Comparison of ENCODE assay signal across 1 cellular context in genomic region chr9:133478851-133479711, GRCh38.
TF ChIP-seq lines count a peak whose summit lies in the region.

TSS of gene SLC2A6 (minus strand) at chr9:133479099. CDS start at chr9:133479059, 40 bp downstream.

TF ChIP-seq in GM12878, 131 proteins besides CTCF, POLR2A, EP300 and RAD21 (continued from another document and continues in another):
- TF ChIP-seq, protein P1, sequence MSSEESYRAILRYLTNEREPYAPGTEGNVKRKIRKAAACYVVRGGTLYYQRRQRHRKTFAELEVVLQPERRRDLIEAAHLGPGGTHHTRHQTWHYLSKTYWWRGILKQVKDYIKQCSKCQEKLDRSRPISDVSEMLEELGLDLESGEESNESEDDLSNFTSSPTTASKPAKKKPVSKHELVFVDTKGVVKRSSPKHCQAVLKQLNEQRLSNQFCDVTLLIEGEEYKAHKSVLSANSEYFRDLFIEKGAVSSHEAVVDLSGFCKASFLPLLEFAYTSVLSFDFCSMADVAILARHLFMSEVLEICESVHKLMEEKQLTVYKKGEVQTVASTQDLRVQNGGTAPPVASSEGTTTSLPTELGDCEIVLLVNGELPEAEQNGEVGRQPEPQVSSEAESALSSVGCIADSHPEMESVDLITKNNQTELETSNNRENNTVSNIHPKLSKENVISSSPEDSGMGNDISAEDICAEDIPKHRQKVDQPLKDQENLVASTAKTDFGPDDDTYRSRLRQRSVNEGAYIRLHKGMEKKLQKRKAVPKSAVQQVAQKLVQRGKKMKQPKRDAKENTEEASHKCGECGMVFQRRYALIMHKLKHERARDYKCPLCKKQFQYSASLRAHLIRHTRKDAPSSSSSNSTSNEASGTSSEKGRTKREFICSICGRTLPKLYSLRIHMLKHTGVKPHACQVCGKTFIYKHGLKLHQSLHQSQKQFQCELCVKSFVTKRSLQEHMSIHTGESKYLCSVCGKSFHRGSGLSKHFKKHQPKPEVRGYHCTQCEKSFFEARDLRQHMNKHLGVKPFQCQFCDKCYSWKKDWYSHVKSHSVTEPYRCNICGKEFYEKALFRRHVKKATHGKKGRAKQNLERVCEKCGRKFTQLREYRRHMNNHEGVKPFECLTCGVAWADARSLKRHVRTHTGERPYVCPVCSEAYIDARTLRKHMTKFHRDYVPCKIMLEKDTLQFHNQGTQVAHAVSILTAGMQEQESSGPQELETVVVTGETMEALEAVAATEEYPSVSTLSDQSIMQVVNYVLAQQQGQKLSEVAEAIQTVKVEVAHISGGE (CRISPR knock-in tag; IDR thresholded peaks at IDR 0.05): no peak
- TF ChIP-seq ATF3 (IDR thresholded peaks at IDR 0.05; ENCODE audit: borderline replicate concordance, extremely low read depth, low read depth, low read length) (no peak), TCF12 (IDR thresholded peaks at IDR 0.05; ENCODE audit: low read depth, low read length) (no peak), KAT2A (conservative IDR thresholded peaks at IDR 0.05; ENCODE audit: control insufficient read depth, low read depth, low read length) (no peak), NFYA (IDR thresholded peaks at IDR 0.05; ENCODE audit: borderline replicate concordance, low read depth, low read length) (no peak), GABPA (IDR thresholded peaks at IDR 0.05; ENCODE audit: low read depth) (no peak), NR2C2 (IDR thresholded peaks at IDR 0.05; ENCODE audit: borderline replicate concordance, control insufficient read depth, insufficient read length, low read depth) (no peak), NBN (IDR thresholded peaks at IDR 0.05) (no peak), SKIL (IDR thresholded peaks at IDR 0.05; ENCODE audit: low read depth, poor library complexity, severe bottlenecking) (no peak), SMC3 (IDR thresholded peaks at IDR 0.05; ENCODE audit: borderline replicate concordance, low read length) (no peak), POLR2AphosphoS2 (IDR thresholded peaks at IDR 0.05; ENCODE audit: low read depth, low read length) (no peak), CHD2 (IDR thresholded peaks at IDR 0.05; ENCODE audit: borderline replicate concordance, low read depth, low read length) (no peak), ZNF384 (IDR thresholded peaks at IDR 0.05; ENCODE audit: borderline replicate concordance, low read depth, low read length) (no peak), ZSCAN29 (IDR thresholded peaks at IDR 0.05) (no peak), RUNX3 (IDR thresholded peaks at IDR 0.05; ENCODE audit: low read length) (0 out of 2 replicates have a peak, but pooled peaks have one; percentile 4), ASH2L (IDR thresholded peaks at IDR 0.05; ENCODE audit: borderline replicate concordance, low read depth) (no peak), CREB1 (IDR thresholded peaks at IDR 0.05; ENCODE audit: low read depth) (0 out of 2 replicates have a peak, but pooled peaks have one; percentile 32), PAX5 (IDR thresholded peaks at IDR 0.05; ENCODE audit: borderline replicate concordance, low read depth, low read length) (peak; percentile 33; the same call in 1 of the 2 replicates), NR2C1 (IDR thresholded peaks at IDR 0.05) (no peak), YY1 (IDR thresholded peaks at IDR 0.05; ENCODE audit: low read depth, low read length) (no peak), CBX5 (IDR thresholded peaks at IDR 0.05; ENCODE audit: low read depth) (no peak), TAF1 (IDR thresholded peaks at IDR 0.05; ENCODE audit: borderline replicate concordance, low read depth, low read length) (peak; percentile 59; the same call in 1 of the 2 replicates), RAD51 (IDR thresholded peaks at IDR 0.05) (no peak), HCFC1 (IDR thresholded peaks at IDR 0.05; ENCODE audit: low read length) (no peak), MEF2B (IDR thresholded peaks at IDR 0.05; ENCODE audit: partially characterized antibody, poor library complexity, severe bottlenecking) (no peak), USF2 (IDR thresholded peaks at IDR 0.05; ENCODE audit: borderline replicate concordance, low read depth, low read length) (no peak), NFXL1 (IDR thresholded peaks at IDR 0.05; ENCODE audit: borderline replicate concordance) (no peak), MXI1 (IDR thresholded peaks at IDR 0.05; ENCODE audit: low read depth, low read length) (no peak; the same call in 1 of the 2 replicates), RFX5 (IDR thresholded peaks at IDR 0.05; ENCODE audit: low read depth, low read length) (peak; percentile 45; the same call in 1 of the 2 replicates), PKNOX1 (IDR thresholded peaks at IDR 0.05) (no peak), NFIC (IDR thresholded peaks at IDR 0.05; ENCODE audit: low read depth, low read length) (no peak), CEBPZ (IDR thresholded peaks at IDR 0.05; ENCODE audit: low read depth, low read length) (no peak), SRF (IDR thresholded peaks at IDR 0.05; ENCODE audit: low read depth in 2 of 2, low read length in 2 of 2) (no peak), DPF2 (IDR thresholded peaks at IDR 0.05) (no peak), TCF3 (IDR thresholded peaks at IDR 0.05; ENCODE audit: borderline replicate concordance, insufficient read depth, low read depth, low read length) (no peak), JUNB (IDR thresholded peaks at IDR 0.05) (no peak), CHD1 (IDR thresholded peaks at IDR 0.05; ENCODE audit: low read depth, low read length) (no peak)
- TF ChIP-seq, protein P2, sequence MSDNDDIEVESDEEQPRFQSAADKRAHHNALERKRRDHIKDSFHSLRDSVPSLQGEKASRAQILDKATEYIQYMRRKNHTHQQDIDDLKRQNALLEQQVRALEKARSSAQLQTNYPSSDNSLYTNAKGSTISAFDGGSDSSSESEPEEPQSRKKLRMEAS (IDR thresholded peaks at IDR 0.05; ENCODE audit: low read depth, low read length): peak; percentile 63
- TF ChIP-seq, protein P3, sequence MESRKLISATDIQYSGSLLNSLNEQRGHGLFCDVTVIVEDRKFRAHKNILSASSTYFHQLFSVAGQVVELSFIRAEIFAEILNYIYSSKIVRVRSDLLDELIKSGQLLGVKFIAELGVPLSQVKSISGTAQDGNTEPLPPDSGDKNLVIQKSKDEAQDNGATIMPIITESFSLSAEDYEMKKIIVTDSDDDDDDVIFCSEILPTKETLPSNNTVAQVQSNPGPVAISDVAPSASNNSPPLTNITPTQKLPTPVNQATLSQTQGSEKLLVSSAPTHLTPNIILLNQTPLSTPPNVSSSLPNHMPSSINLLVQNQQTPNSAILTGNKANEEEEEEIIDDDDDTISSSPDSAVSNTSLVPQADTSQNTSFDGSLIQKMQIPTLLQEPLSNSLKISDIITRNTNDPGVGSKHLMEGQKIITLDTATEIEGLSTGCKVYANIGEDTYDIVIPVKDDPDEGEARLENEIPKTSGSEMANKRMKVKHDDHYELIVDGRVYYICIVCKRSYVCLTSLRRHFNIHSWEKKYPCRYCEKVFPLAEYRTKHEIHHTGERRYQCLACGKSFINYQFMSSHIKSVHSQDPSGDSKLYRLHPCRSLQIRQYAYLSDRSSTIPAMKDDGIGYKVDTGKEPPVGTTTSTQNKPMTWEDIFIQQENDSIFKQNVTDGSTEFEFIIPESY (IDR thresholded peaks at IDR 0.05): no peak
- TF ChIP-seq, protein P4, sequence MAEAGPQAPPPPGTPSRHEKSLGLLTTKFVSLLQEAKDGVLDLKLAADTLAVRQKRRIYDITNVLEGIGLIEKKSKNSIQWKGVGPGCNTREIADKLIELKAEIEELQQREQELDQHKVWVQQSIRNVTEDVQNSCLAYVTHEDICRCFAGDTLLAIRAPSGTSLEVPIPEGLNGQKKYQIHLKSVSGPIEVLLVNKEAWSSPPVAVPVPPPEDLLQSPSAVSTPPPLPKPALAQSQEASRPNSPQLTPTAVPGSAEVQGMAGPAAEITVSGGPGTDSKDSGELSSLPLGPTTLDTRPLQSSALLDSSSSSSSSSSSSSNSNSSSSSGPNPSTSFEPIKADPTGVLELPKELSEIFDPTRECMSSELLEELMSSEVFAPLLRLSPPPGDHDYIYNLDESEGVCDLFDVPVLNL (IDR thresholded peaks at IDR 0.05; ENCODE audit: low read depth, low read length): no peak
- TF ChIP-seq, protein P5, sequence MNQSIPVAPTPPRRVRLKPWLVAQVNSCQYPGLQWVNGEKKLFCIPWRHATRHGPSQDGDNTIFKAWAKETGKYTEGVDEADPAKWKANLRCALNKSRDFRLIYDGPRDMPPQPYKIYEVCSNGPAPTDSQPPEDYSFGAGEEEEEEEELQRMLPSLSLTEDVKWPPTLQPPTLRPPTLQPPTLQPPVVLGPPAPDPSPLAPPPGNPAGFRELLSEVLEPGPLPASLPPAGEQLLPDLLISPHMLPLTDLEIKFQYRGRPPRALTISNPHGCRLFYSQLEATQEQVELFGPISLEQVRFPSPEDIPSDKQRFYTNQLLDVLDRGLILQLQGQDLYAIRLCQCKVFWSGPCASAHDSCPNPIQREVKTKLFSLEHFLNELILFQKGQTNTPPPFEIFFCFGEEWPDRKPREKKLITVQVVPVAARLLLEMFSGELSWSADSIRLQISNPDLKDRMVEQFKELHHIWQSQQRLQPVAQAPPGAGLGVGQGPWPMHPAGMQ (IDR thresholded peaks at IDR 0.05; ENCODE audit: borderline replicate concordance): no peak
- TF ChIP-seq, protein P6, sequence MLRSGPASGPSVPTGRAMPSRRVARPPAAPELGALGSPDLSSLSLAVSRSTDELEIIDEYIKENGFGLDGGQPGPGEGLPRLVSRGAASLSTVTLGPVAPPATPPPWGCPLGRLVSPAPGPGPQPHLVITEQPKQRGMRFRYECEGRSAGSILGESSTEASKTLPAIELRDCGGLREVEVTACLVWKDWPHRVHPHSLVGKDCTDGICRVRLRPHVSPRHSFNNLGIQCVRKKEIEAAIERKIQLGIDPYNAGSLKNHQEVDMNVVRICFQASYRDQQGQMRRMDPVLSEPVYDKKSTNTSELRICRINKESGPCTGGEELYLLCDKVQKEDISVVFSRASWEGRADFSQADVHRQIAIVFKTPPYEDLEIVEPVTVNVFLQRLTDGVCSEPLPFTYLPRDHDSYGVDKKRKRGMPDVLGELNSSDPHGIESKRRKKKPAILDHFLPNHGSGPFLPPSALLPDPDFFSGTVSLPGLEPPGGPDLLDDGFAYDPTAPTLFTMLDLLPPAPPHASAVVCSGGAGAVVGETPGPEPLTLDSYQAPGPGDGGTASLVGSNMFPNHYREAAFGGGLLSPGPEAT (IDR thresholded peaks at IDR 0.05; ENCODE audit: low read depth): no peak
- TF ChIP-seq, protein P7, sequence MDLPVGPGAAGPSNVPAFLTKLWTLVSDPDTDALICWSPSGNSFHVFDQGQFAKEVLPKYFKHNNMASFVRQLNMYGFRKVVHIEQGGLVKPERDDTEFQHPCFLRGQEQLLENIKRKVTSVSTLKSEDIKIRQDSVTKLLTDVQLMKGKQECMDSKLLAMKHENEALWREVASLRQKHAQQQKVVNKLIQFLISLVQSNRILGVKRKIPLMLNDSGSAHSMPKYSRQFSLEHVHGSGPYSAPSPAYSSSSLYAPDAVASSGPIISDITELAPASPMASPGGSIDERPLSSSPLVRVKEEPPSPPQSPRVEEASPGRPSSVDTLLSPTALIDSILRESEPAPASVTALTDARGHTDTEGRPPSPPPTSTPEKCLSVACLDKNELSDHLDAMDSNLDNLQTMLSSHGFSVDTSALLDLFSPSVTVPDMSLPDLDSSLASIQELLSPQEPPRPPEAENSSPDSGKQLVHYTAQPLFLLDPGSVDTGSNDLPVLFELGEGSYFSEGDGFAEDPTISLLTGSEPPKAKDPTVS (IDR thresholded peaks at IDR 0.05; ENCODE audit: low read depth, low read length): no peak
